In the genomic region with DNA sequence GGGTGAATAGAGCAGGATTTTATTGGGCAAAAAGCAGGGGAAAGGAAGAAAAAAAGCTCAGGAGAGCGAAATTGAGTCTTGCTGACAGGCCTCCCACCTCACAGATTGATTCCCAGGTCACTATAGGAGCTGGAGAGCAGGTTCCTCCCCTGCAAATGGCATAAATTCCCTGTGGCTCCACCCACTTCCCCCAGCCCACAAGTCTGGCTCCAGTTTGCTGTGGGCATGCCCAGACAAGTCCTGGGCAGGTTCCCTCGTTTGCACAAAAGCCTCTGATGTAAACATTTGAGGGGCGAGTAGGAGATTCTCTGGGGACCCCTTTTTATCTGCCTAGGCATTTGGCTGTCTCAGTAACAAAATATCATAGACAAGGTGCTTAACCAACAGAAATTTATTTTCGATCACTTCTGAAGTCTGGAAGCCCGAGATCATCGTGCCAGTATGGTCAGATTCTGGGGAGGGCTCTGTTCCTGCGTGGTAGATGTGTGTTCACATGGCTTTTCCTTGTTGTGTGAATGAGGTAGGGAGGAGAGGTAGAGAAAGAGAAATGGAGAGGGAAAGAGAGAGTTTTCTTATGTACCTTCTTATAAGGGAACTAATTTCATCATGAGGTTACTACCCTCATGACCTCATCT, we compare ENCODE assay signal across 8 cellular contexts.
DNase-seq lines count a peak whose midpoint lies in the region; ATAC-seq and TF ChIP-seq lines count a peak whose summit lies in the region.

No MANE protein-coding gene starts in this region.

- H3K9me3 Mint-ChIP-seq in osteocyte (ENCODE audit: unreplicated experiment), result peaks cover 6% of the 10 kb centered on the region

- H3K4me3 ChIP-seq in BE2C (ENCODE audit: low read depth, low read length), result no peak overlapping the region
- H3K4me3 ChIP-seq in MM.1S (ENCODE audit: low read length), result no peak overlapping the region

- H3K4me2 ChIP-seq in MM.1S (ENCODE audit: low read depth, low read length), result no peak overlapping the region; the same call in 1 of the 2 replicates

- H3K9me2 ChIP-seq in MM.1S (replicated peaks; ENCODE audit: insufficient read depth, low read length), result no peaks in the 10 kb centered on the region

- TF ChIP-seq CTCF in BE2C (IDR thresholded peaks at IDR 0.05; ENCODE audit: low read depth, low read length) (no peak), MM.1S (IDR thresholded peaks at IDR 0.05; ENCODE audit: low read length) (no peak), osteocyte (IDR thresholded peaks at IDR 0.05) (no peak)

- DNase-seq in BE2C, result peak; percentile 35
- DNase-seq in MM.1S, result peak; percentile 32
- DNase-seq in epithelial cell of prostate (ENCODE audit: low read depth, low spot score), result peak; percentile 6
- no peak for DNase-seq in osteocyte (ENCODE audit: extremely low spot score, unreplicated experiment)
- DNase-seq in NCI-H1105 (lab: John Stamatoyannopoulos, UW), result no peak
- DNase-seq in stimulated activated CD4-positive, alpha-beta T cell treated with anti-CD3 and anti-CD28 coated beads, Interleukin-4, amount 100 ng/mL, for 1 hour, result no peak

- H3F3A ChIP-seq in MM.1S (ENCODE audit: insufficient read depth, low read length), result no peaks in the 10 kb centered on the region

- no peaks in the 10 kb centered on the region for H3K27me3 Mint-ChIP-seq in osteocyte (ENCODE audit: unreplicated experiment)

- H3K36me3 ChIP-seq in BE2C (no peaks in the 10 kb centered on the region), MM.1S (replicated peaks; ENCODE audit: insufficient read depth, low read length) (no peaks in the 10 kb centered on the region)

- no peak overlapping the region for H2AFZ ChIP-seq in MM.1S (ENCODE audit: low read length)

- no peak overlapping the region for H3K27ac Mint-ChIP-seq in osteocyte (ENCODE audit: unreplicated experiment)

- H3K9me3 ChIP-seq in BE2C (no peaks in the 10 kb centered on the region), MM.1S (replicated peaks; ENCODE audit: insufficient read depth, low read length) (no peaks in the 10 kb centered on the region)

- no peaks in the 10 kb centered on the region for H3K4me1 Mint-ChIP-seq in osteocyte (ENCODE audit: unreplicated experiment)

- H3K27me3 ChIP-seq in BE2C (no peaks in the 10 kb centered on the region), MM.1S (replicated peaks; ENCODE audit: insufficient read depth, low read length) (no peaks in the 10 kb centered on the region)

- no peak overlapping the region for H3K9ac ChIP-seq in MM.1S (ENCODE audit: low read length)

- ATAC-seq in GM19452 (IDR thresholded peaks at IDR 0.05; ENCODE audit: unreplicated experiment) (peak; percentile 77), GM19328 (IDR thresholded peaks at IDR 0.05; ENCODE audit: unreplicated experiment) (no peak)

- no peak overlapping the region for H3K4me3 Mint-ChIP-seq in osteocyte (ENCODE audit: unreplicated experiment)

- H3K79me2 ChIP-seq in MM.1S (ENCODE audit: low read length), result no peaks in the 10 kb centered on the region

- H3K4me1 ChIP-seq in BE2C (no peaks in the 10 kb centered on the region), MM.1S (ENCODE audit: low read length) (no peaks in the 10 kb centered on the region)

- H3K36me3 Mint-ChIP-seq in osteocyte (ENCODE audit: unreplicated experiment), result no peaks in the 10 kb centered on the region

- H4K20me1 ChIP-seq in MM.1S (ENCODE audit: insufficient read depth, low read length), result no peaks in the 10 kb centered on the region

- H3K27ac ChIP-seq in MM.1S (ENCODE audit: low read length), result no peak overlapping the region
- no peak overlapping the region for H3K27ac ChIP-seq in epithelial cell of prostate

Comparison
In these comparisons a context has a peak if more than half of its experiments do, and no peak if none do; other contexts are left out.
1. DNase-seq: peak in BE2C (single experiment), MM.1S (single experiment) and epithelial cell of prostate (single experiment); none in osteocyte (single experiment), NCI-H1105 (single experiment) and stimulated activated CD4-positive, alpha-beta T cell treated with anti-CD3 and anti-CD28 coated beads, Interleukin-4, amount 100 ng/mL, for 1 hour (single experiment).